ENCODE assay signal across 8 cellular contexts in the genomic region with DNA sequence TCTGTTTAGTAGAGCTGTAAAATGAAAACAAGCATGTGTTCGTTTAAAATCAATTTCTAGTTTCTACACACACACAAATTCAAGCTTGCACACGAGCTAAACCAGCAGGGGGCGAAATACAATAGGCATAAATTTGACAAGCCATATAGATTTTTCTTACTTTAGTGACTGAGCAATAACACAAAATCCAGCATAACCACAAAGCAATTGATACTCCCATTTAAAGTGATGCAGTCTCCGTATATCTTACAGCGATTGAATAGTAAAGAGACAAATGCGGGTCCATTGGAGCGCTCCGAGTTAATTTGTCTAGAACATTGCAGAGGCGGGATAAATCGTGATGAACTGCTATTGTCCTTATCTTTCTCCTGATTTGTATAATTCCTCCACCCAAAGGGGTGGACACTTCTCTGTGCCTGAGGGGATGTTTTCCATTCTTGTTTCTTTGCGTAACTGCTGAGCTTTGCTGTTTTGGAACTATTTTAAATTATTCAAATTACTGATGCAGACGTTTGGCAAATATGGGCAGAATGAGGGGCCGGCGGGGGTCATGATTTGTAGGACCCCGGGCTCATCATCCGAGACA. TPM values are rescaled to one million over a fixed set of nuclear protein-coding genes. Genes with fewer than 3 reads are reported as not detected.
DNase-seq lines count a peak whose midpoint lies in the region; ATAC-seq and TF ChIP-seq lines count a peak whose summit lies in the region.

No MANE protein-coding gene starts in this region.

- no peak overlapping the region for H3K27ac ChIP-seq in GM23338 (ENCODE audit: low read depth)

- H3K4me1 ChIP-seq in GM23338 (ENCODE audit: insufficient read depth): 0 out of 2 replicates have a peak, but pooled peaks cover 15% of the 10 kb centered on the region

- peak overlapping the region; percentile 98 for H3K4me2 ChIP-seq in GM23338

- DNase-seq in ACHN (peak; percentile 81), GM23338 (ENCODE audit: low spot score) (peak; percentile 71), NCI-H460 (ENCODE audit: extremely low read depth, low read depth) (peak; percentile 81), choroid plexus epithelial cell (ENCODE audit: low read depth) (peak; percentile 93), lower leg skin (ENCODE audit: low spot score in 2 of 2) (peak; percentile 66 to 90)
- DNase-seq in activated CD4-positive, alpha-beta T cell treated with anti-CD3 and anti-CD28 coated beads for 24 hours (ENCODE audit: low read depth in 2 of 2): peak; percentile 55 to 64
- DNase-seq in stimulated activated CD4-positive, alpha-beta T cell treated with anti-CD3 and anti-CD28 coated beads, Interleukin-4, amount 100 ng/mL, for 1 hour: peak; percentile 62

- H3K36me3 Mint-ChIP-seq in GM23338 (ENCODE audit: low read depth): no peaks in the 10 kb centered on the region; the same call in 2 of the 3 replicates

- in situ Hi-C loops in ACHN (cut with HindIII; ENCODE audit: low pct_ligation_motif_present, low pct_unique_long_range_greater_than_20kb, low sequenced_read_pairs): no loop called here

- 0% methylated on average over 16 of the region's 16 CpGs for WGBS in lower leg skin, 2 donors

- no peak for TF ChIP-seq POLR2A in lower leg skin (IDR thresholded peaks at IDR 0.05)

- TF ChIP-seq CTCF in GM23338 (conservative IDR thresholded peaks at IDR 0.05; ENCODE audit: low read depth in 2 of 2) (peak; percentile 68 to 93), choroid plexus epithelial cell (conservative IDR thresholded peaks at IDR 0.05; ENCODE audit: low read depth, low read length) (peak; percentile 81), lower leg skin (IDR thresholded peaks at IDR 0.05) (peak in 1 of 3 donors; percentile 47)

- H4K20me1 ChIP-seq in GM23338 (replicated peaks; ENCODE audit: insufficient read depth): no peaks in the 10 kb centered on the region; the same call in 1 of the 2 replicates

- H3K27ac Mint-ChIP-seq in GM23338: no peak overlapping the region

- ATAC-seq in GM23338 (no peak), GM19351 (IDR thresholded peaks at IDR 0.05; ENCODE audit: unreplicated experiment) (no peak)

- intact Hi-C loops in lower leg skin (cut with DNase I; ENCODE audit: low total_unique reads): loop anchor here (10.0 kb wide), 1 partner anchor 352 kb away; no protein-coding TSS in a partner anchor

- no peaks in the 10 kb centered on the region for H3F3A ChIP-seq in GM23338 (replicated peaks; ENCODE audit: low read depth)

- H3K4me3 Mint-ChIP-seq in GM23338: peak overlapping the region; percentile 97

- H3K27me3 Mint-ChIP-seq in GM23338 (ENCODE audit: insufficient read depth, low read depth, poor library complexity): peaks cover 5% of the 10 kb centered on the region

- peaks cover 33% of the 10 kb centered on the region for H3K79me2 ChIP-seq in GM23338 (replicated peaks; ENCODE audit: insufficient read depth)

- no peaks in the 10 kb centered on the region for H3K9me2 ChIP-seq in GM23338 (ENCODE audit: insufficient read depth)

- peak overlapping the region; percentile 100 for H2AFZ ChIP-seq in GM23338

- H3K36me3 ChIP-seq in GM23338 (ENCODE audit: insufficient read depth): no peaks in the 10 kb centered on the region

- peak overlapping the region; percentile 94 for H3K4me3 ChIP-seq in GM23338
- peak overlapping the region; percentile 88 for H3K4me3 ChIP-seq in choroid plexus epithelial cell (ENCODE audit: low read depth, low read length)
- H3K4me3 ChIP-seq in lower leg skin (ENCODE audit: low read depth, poor library complexity, severe bottlenecking): peak overlapping the region; percentile 45

- peaks cover 14% of the 10 kb centered on the region for H3K4me1 Mint-ChIP-seq in GM23338

- no peaks in the 10 kb centered on the region for H3K27me3 ChIP-seq in GM23338 (ENCODE audit: insufficient read depth)

- H3K9me3 Mint-ChIP-seq in GM23338: no peaks in the 10 kb centered on the region

TF ChIP-seq in GM23338, 12 proteins besides CTCF, POLR2A, EP300 and RAD21:
- no peak for TF ChIP-seq EZH2phosphoT487 (IDR thresholded peaks at IDR 0.05; ENCODE audit: unreplicated experiment)
- no peak for TF ChIP-seq EZH2 (IDR thresholded peaks at IDR 0.05; ENCODE audit: low read depth, unreplicated experiment)

RNA-seq across cellular contexts. Expression of a gene that starts 1.2 kb away (rescaled TPM):
- 19.7 and 20.6 TPM in 2 replicates for total RNA-seq in GM23338 (2014; rRNA removed; shearing (Covaris generic))
- polyA plus RNA-seq in GM23338 (2016; fragmentation: Nextera tagmentation; extraction: Ambion mirVana): 14.9 and 16.1 TPM in 2 replicates
- total RNA-seq in NCI-H460 (2014; rRNA removed; shearing (Covaris generic)): 33.7 and 39.4 TPM in 2 replicates
- 23.0 and 24.9 TPM in 2 replicates for polyA plus RNA-seq in NCI-H460 (2014; cell fraction: nucleus; rRNA removed)
- total RNA-seq in lower leg skin: 10 to 100 TPM; 46.4 to 53.8 (median 49.6) TPM
